In the genomic region with DNA sequence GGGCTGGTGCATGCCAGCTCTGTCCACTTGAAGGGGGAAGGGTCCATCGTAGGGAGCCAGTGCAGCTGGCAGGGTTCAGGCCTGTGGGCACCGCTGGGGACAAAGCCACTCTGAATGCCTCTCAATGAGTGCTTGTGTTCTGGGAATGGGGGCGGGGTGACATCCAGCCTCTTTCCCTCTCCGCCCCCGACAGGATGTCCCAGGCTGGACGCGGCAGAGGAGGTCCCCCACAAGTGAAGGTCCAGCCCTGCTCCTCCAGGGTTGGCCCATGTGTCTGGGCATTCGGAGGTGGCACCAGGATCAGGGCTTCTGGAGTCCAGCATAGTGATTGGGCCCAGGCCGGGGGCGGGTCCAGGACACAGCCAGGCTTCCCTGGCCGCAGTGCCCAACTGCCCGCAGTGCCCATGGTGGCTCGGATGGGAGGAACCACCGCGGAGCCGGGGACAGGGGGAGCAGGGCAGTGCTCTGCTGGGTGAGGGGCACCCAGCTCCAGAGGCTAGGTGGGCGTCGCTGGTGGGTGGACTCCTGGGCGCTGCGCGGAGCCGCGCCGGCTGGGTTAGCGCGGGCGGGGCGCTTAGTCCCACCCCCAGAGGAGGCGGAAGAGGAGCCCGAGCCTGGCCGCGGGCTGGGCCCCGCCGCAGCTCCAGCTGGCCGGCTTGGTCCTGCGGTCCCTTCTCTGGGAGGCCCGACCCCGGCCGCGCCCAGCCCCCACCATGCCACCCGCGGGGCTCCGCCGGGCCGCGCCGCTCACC, we compare ENCODE assay signal across 1 cellular context.
TF ChIP-seq lines count a peak whose summit lies in the region.

A gene with protein sequence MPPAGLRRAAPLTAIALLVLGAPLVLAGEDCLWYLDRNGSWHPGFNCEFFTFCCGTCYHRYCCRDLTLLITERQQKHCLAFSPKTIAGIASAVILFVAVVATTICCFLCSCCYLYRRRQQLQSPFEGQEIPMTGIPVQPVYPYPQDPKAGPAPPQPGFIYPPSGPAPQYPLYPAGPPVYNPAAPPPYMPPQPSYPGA (plus strand): TSS at position 617 of the 752 bp plus-strand sequence. CDS start 97 bp downstream, at position 714.

TF ChIP-seq in GM12878, 131 proteins besides CTCF, POLR2A, EP300 and RAD21:
- TF ChIP-seq ZNF274 (IDR thresholded peaks at IDR 0.05; ENCODE audit: insufficient read depth, insufficient read length) (no peak), KDM1A (IDR thresholded peaks at IDR 0.05; ENCODE audit: borderline replicate concordance) (no peak), NFYA (IDR thresholded peaks at IDR 0.05; ENCODE audit: borderline replicate concordance, low read depth, low read length) (no peak), BACH1 (IDR thresholded peaks at IDR 0.05; ENCODE audit: borderline replicate concordance) (no peak), NR2C1 (IDR thresholded peaks at IDR 0.05) (no peak), MYC (IDR thresholded peaks at IDR 0.05; ENCODE audit: insufficient read depth, insufficient read length, insufficient replicate concordance, low read length, severe bottlenecking) (no peak), NR2C2 (IDR thresholded peaks at IDR 0.05; ENCODE audit: borderline replicate concordance, control insufficient read depth, insufficient read length, low read depth) (no peak), BMI1 (IDR thresholded peaks at IDR 0.05; ENCODE audit: borderline replicate concordance) (no peak), DPF2 (IDR thresholded peaks at IDR 0.05) (no peak), RB1 (IDR thresholded peaks at IDR 0.05; ENCODE audit: borderline replicate concordance) (no peak), RCOR1 (conservative IDR thresholded peaks at IDR 0.05; ENCODE audit: low read depth, low read length) (no peak)
- TF ChIP-seq, protein P1, sequence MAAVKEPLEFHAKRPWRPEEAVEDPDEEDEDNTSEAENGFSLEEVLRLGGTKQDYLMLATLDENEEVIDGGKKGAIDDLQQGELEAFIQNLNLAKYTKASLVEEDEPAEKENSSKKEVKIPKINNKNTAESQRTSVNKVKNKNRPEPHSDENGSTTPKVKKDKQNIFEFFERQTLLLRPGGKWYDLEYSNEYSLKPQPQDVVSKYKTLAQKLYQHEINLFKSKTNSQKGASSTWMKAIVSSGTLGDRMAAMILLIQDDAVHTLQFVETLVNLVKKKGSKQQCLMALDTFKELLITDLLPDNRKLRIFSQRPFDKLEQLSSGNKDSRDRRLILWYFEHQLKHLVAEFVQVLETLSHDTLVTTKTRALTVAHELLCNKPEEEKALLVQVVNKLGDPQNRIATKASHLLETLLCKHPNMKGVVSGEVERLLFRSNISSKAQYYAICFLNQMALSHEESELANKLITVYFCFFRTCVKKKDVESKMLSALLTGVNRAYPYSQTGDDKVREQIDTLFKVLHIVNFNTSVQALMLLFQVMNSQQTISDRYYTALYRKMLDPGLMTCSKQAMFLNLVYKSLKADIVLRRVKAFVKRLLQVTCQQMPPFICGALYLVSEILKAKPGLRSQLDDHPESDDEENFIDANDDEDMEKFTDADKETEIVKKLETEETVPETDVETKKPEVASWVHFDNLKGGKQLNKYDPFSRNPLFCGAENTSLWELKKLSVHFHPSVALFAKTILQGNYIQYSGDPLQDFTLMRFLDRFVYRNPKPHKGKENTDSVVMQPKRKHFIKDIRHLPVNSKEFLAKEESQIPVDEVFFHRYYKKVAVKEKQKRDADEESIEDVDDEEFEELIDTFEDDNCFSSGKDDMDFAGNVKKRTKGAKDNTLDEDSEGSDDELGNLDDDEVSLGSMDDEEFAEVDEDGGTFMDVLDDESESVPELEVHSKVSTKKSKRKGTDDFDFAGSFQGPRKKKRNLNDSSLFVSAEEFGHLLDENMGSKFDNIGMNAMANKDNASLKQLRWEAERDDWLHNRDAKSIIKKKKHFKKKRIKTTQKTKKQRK (IDR thresholded peaks at IDR 0.05; ENCODE audit: low read depth, low read length): no peak
- TF ChIP-seq, protein P2, sequence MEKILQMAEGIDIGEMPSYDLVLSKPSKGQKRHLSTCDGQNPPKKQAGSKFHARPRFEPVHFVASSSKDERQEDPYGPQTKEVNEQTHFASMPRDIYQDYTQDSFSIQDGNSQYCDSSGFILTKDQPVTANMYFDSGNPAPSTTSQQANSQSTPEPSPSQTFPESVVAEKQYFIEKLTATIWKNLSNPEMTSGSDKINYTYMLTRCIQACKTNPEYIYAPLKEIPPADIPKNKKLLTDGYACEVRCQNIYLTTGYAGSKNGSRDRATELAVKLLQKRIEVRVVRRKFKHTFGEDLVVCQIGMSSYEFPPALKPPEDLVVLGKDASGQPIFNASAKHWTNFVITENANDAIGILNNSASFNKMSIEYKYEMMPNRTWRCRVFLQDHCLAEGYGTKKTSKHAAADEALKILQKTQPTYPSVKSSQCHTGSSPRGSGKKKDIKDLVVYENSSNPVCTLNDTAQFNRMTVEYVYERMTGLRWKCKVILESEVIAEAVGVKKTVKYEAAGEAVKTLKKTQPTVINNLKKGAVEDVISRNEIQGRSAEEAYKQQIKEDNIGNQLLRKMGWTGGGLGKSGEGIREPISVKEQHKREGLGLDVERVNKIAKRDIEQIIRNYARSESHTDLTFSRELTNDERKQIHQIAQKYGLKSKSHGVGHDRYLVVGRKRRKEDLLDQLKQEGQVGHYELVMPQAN (conservative IDR thresholded peaks at IDR 0.05): no peak
- TF ChIP-seq, protein P3, sequence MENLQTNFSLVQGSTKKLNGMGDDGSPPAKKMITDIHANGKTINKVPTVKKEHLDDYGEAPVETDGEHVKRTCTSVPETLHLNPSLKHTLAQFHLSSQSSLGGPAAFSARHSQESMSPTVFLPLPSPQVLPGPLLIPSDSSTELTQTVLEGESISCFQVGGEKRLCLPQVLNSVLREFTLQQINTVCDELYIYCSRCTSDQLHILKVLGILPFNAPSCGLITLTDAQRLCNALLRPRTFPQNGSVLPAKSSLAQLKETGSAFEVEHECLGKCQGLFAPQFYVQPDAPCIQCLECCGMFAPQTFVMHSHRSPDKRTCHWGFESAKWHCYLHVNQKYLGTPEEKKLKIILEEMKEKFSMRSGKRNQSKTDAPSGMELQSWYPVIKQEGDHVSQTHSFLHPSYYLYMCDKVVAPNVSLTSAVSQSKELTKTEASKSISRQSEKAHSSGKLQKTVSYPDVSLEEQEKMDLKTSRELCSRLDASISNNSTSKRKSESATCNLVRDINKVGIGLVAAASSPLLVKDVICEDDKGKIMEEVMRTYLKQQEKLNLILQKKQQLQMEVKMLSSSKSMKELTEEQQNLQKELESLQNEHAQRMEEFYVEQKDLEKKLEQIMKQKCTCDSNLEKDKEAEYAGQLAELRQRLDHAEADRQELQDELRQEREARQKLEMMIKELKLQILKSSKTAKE (IDR thresholded peaks at IDR 0.05; ENCODE audit: low read depth, poor library complexity, severe bottlenecking): no peak
- TF ChIP-seq, protein P4, sequence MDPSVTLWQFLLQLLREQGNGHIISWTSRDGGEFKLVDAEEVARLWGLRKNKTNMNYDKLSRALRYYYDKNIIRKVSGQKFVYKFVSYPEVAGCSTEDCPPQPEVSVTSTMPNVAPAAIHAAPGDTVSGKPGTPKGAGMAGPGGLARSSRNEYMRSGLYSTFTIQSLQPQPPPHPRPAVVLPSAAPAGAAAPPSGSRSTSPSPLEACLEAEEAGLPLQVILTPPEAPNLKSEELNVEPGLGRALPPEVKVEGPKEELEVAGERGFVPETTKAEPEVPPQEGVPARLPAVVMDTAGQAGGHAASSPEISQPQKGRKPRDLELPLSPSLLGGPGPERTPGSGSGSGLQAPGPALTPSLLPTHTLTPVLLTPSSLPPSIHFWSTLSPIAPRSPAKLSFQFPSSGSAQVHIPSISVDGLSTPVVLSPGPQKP (IDR thresholded peaks at IDR 0.05; ENCODE audit: low read depth, low read length): no peak
- TF ChIP-seq, protein P5, sequence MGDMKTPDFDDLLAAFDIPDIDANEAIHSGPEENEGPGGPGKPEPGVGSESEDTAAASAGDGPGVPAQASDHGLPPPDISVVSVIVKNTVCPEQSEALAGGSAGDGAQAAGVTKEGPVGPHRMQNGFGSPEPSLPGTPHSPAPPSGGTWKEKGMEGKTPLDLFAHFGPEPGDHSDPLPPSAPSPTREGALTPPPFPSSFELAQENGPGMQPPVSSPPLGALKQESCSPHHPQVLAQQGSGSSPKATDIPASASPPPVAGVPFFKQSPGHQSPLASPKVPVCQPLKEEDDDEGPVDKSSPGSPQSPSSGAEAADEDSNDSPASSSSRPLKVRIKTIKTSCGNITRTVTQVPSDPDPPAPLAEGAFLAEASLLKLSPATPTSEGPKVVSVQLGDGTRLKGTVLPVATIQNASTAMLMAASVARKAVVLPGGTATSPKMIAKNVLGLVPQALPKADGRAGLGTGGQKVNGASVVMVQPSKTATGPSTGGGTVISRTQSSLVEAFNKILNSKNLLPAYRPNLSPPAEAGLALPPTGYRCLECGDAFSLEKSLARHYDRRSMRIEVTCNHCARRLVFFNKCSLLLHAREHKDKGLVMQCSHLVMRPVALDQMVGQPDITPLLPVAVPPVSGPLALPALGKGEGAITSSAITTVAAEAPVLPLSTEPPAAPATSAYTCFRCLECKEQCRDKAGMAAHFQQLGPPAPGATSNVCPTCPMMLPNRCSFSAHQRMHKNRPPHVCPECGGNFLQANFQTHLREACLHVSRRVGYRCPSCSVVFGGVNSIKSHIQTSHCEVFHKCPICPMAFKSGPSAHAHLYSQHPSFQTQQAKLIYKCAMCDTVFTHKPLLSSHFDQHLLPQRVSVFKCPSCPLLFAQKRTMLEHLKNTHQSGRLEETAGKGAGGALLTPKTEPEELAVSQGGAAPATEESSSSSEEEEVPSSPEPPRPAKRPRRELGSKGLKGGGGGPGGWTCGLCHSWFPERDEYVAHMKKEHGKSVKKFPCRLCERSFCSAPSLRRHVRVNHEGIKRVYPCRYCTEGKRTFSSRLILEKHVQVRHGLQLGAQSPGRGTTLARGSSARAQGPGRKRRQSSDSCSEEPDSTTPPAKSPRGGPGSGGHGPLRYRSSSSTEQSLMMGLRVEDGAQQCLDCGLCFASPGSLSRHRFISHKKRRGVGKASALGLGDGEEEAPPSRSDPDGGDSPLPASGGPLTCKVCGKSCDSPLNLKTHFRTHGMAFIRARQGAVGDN (IDR thresholded peaks at IDR 0.05): no peak
